In the genomic region with DNA sequence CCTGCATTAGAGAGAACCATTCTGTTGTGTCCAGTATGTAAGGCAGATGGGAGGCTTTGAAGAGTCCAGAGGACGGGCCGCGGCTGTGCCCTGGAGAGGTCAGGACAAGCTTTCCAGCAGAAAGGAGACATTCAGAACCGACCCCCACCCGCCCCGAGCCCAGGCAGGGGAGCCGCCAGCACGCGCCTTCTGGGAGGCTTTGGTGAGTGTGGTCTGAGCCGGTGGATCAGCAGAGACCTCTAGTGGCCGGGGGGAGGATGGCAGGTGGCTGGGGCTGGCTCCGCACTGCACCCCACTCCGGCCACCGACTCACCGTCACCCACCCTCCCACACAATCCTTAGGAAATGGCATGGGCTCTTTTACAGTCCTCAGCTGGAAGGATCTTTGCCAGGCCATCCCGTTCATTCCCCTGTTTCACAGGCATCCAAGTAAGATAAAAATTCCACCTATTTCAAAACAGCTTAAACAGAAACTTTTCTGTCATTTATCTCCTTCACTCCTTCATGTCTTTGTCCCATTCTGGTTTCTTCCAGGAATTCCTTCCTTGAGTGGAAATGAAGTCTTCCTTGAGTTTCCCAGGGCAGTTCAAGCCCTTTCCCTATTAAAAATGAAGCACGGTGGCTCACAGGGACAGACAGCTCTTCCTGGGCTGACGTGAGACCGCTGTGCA, we compare ENCODE assay signal across 8 cellular contexts.
DNase-seq lines count a peak whose midpoint lies in the region; ATAC-seq, FAIRE-seq and TF ChIP-seq lines count a peak whose summit lies in the region.

No MANE protein-coding gene starts in this region.

- DNase-seq in AG20443 (ENCODE audit: low spot score) (peak; percentile 89), GM19239 (ENCODE audit: insufficient read length, low spot score) (peak; percentile 80), RPMI8226 (peak; percentile 39), foreskin fibroblast (peak; percentile 31 to 77), osteocyte (ENCODE audit: extremely low spot score, unreplicated experiment) (peak; percentile 93), tibial artery (peak; percentile 63 to 83)
- DNase-seq in activated T-helper 9 cell treated with anti-CD3 and anti-CD28 coated beads, Interleukin-2, amount 50 U/mL, for 16 hours (ENCODE audit: low read depth), result peak; percentile 45

- FAIRE-seq in GM19239 (lab: Jason Lieb, UNC), result peak; percentile 33

- H3K27ac ChIP-seq in tibial artery, result peak overlapping the region; percentile 15 to 28

- H3K27me3 Mint-ChIP-seq in osteocyte (ENCODE audit: unreplicated experiment), result no peaks in the 10 kb centered on the region

- peaks cover 0 to 13% (median 9%) of the 10 kb centered on the region in 4 donors for H3K4me1 ChIP-seq in tibial artery

- peak overlapping the region; percentile 82 for H3K27ac Mint-ChIP-seq in osteocyte (ENCODE audit: unreplicated experiment)

- TF ChIP-seq CTCF in foreskin fibroblast (IDR thresholded peaks at IDR 0.05; ENCODE audit: low read depth, low read length) (peak; percentile 94), osteocyte (IDR thresholded peaks at IDR 0.05) (peak; percentile 96), tibial artery (IDR thresholded peaks at IDR 0.05) (peak; percentile 94 to 99)

- peaks cover 0 to 2% of the 10 kb centered on the region in 2 donors for H3K27me3 ChIP-seq in tibial artery

- H3K4me3 Mint-ChIP-seq in osteocyte (ENCODE audit: unreplicated experiment), result no peak overlapping the region

- ATAC-seq in HG03439 (IDR thresholded peaks at IDR 0.05; ENCODE audit: unreplicated experiment), result peak; percentile 77

- intact Hi-C loops in tibial artery (cut with DNase I; ENCODE audit: low total_unique reads), result loop anchor here (10.0 kb wide), 1 partner anchor 240 kb away; the partner anchor contains the start of gene PKNOX2

- peaks cover 49% of the 10 kb centered on the region for H3K4me1 Mint-ChIP-seq in osteocyte (ENCODE audit: unreplicated experiment)

- no peaks in the 10 kb centered on the region for H3K9me3 ChIP-seq in tibial artery

- no peaks in the 10 kb centered on the region for H3K36me3 ChIP-seq in tibial artery

- H3K4me3 ChIP-seq in foreskin fibroblast (ENCODE audit: low read depth in 1 of 2, low read length in 2 of 2) (no peak overlapping the region), tibial artery (no peak overlapping the region)

- H3K9me3 Mint-ChIP-seq in osteocyte (ENCODE audit: unreplicated experiment), result no peaks in the 10 kb centered on the region

- peaks cover 51% of the 10 kb centered on the region for H3K36me3 Mint-ChIP-seq in osteocyte (ENCODE audit: unreplicated experiment)

Comparison
In these comparisons a context has a peak if more than half of its experiments do, and no peak if none do; other contexts are left out.
1. DNase-seq: peak in every context shown above with its lines; median percentile 93 in osteocyte; 89 in AG20443; 80 in GM19239; 73 in tibial artery; 54 in foreskin fibroblast; 45 in activated T-helper 9 cell treated with anti-CD3 and anti-CD28 coated beads, Interleukin-2, amount 50 U/mL, for 16 hours; 39 in RPMI8226.